Comparison of ENCODE assay signal across 8 cellular contexts in genomic region chr12:98490491-98491453, GRCh38. TPM values are rescaled to one million over a fixed set of nuclear protein-coding genes. Genes with fewer than 3 reads are reported as not detected.
A peak's percentile ranks its signal among the peaks of the same experiment; 100 is the strongest.
DNase-seq lines count a peak whose midpoint lies in the region; ATAC-seq and TF ChIP-seq lines count a peak whose summit lies in the region.

No MANE protein-coding gene starts in this region.

- H3K9me3 ChIP-seq in duodenal mucosa (ENCODE audit: control insufficient read depth in 1 of 2, low read length in 2 of 2) (no peaks in the 10 kb centered on the region), lower lobe of right lung (no peaks in the 10 kb centered on the region)

- TF ChIP-seq CTCF in C4-2B (conservative IDR thresholded peaks at IDR 0.05) (peak; percentile 91), lower lobe of right lung (IDR thresholded peaks at IDR 0.05) (peak; percentile 84)

- DNase-seq in NCI-H526 (lab: John Stamatoyannopoulos, UW) = peak; percentile 83 to 89
- peak; percentile 77 to 81 for DNase-seq in activated CD4-positive, alpha-beta T cell treated with anti-CD3 and anti-CD28 coated beads, Interleukin-2, amount 50 U/mL, for 4 hours
- DNase-seq in lower lobe of right lung = peak; percentile 86
- peak; percentile 66 to 76 (median 71) for DNase-seq in stimulated activated CD4-positive, alpha-beta T cell treated with anti-CD3 and anti-CD28 coated beads, TNF-alpha, amount 100 ng/mL, for 24 hours (ENCODE audit: low read depth in 3 of 3)

- H3K9ac ChIP-seq in duodenal mucosa (ENCODE audit: low read depth in 1 of 2, low read length in 2 of 2) = peak overlapping the region in 1 of 2 donors; percentile 8

- peak; percentile 89 for ATAC-seq in GM19328 (IDR thresholded peaks at IDR 0.05; ENCODE audit: unreplicated experiment)
- peak; percentile 81 for ATAC-seq in HG03469 (IDR thresholded peaks at IDR 0.05; ENCODE audit: unreplicated experiment)
- ATAC-seq in lower lobe of right lung = peak; percentile 93 to 97

- H3K27ac ChIP-seq in C4-2B (no peak overlapping the region; the same call in 1 of the 2 replicates), duodenal mucosa (ENCODE audit: low read depth, low read length) (peak overlapping the region; percentile 51), lower lobe of right lung (peak overlapping the region; percentile 68)

- H3K27me3 ChIP-seq in duodenal mucosa (ENCODE audit: control insufficient read depth in 1 of 2, insufficient read depth in 2 of 2, low read length in 2 of 2) (no peaks in the 10 kb centered on the region), lower lobe of right lung (ENCODE audit: low read depth) (no peaks in the 10 kb centered on the region)

- peaks cover 14 to 26% of the 10 kb centered on the region in 2 donors for H3K4me1 ChIP-seq in duodenal mucosa (ENCODE audit: control insufficient read depth in 1 of 2, insufficient read depth in 2 of 2, low read length in 2 of 2)
- peaks cover 9% of the 10 kb centered on the region for H3K4me1 ChIP-seq in lower lobe of right lung

- intact Hi-C loops in lower lobe of right lung (cut with DNase I) = no loop called here

- H3K36me3 ChIP-seq in duodenal mucosa (ENCODE audit: control insufficient read depth in 1 of 2, insufficient read depth in 2 of 2, low read length in 2 of 2) = no peaks in the 10 kb centered on the region
- no peaks in the 10 kb centered on the region for H3K36me3 ChIP-seq in lower lobe of right lung

- H3K4me3 ChIP-seq in duodenal mucosa (ENCODE audit: low read depth in 1 of 2, low read length in 2 of 2) (peak overlapping the region; percentile 23 to 26), lower lobe of right lung (no peak overlapping the region)

RNA-seq across cellular contexts. Expression of gene TMPO, which starts 24.6 kb away (rescaled TPM):
- 61.7 TPM for total RNA-seq in lower lobe of right lung
